In the genomic region with DNA sequence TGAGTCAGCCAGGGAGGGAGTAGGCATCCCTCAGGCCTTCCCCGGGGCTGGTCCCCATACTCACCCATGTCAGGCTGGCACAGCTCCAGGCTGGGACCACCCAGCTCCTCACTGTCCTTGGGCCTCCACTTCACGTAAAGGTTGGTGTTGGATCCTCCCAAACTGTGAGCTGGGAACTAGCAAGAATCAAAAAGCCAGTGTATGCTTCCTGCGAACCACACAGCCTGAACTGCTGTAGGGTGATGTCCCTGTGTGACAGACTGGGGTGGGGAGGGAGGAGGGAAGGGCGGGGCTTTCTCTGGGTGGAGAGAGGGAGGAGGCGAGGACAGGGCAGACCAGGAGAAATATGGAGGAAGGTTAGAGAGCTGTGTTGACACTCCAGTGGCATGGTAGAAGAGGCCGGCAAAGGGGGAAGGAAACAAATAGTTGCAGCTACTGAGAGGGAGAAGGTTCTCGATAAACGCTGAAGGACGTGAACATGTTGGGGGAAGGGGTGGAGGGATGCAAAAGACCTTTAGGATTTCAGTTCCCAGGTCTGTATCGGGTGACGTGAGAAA, we compare ENCODE assay signal across 2 cellular contexts.
A peak's percentile ranks its signal among the peaks of the same experiment; 100 is the strongest.
TF ChIP-seq lines count a peak whose summit lies in the region.

No MANE protein-coding gene starts in this region.

TF ChIP-seq in HEK293, 187 proteins besides CTCF, POLR2A, EP300 and RAD21 (continued from another document and continues in another):
- TF ChIP-seq ZNF560 (tag by site-specific recombination; IDR thresholded peaks at IDR 0.05; ENCODE audit: borderline replicate concordance), result no peak
- no peak for TF ChIP-seq ZNF311 (tag by site-specific recombination; IDR thresholded peaks at IDR 0.05; ENCODE audit: borderline replicate concordance)
- 0 out of 2 replicates have a peak, but pooled peaks have one; percentile 49 for TF ChIP-seq KLF16 (tag by site-specific recombination; IDR thresholded peaks at IDR 0.05)
- peak; percentile 73 for TF ChIP-seq ZBTB48 (tag by site-specific recombination; IDR thresholded peaks at IDR 0.05)
- TF ChIP-seq, protein P1, sequence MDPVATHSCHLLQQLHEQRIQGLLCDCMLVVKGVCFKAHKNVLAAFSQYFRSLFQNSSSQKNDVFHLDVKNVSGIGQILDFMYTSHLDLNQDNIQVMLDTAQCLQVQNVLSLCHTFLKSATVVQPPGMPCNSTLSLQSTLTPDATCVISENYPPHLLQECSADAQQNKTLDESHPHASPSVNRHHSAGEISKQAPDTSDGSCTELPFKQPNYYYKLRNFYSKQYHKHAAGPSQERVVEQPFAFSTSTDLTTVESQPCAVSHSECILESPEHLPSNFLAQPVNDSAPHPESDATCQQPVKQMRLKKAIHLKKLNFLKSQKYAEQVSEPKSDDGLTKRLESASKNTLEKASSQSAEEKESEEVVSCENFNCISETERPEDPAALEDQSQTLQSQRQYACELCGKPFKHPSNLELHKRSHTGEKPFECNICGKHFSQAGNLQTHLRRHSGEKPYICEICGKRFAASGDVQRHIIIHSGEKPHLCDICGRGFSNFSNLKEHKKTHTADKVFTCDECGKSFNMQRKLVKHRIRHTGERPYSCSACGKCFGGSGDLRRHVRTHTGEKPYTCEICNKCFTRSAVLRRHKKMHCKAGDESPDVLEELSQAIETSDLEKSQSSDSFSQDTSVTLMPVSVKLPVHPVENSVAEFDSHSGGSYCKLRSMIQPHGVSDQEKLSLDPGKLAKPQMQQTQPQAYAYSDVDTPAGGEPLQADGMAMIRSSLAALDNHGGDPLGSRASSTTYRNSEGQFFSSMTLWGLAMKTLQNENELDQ (tag by site-specific recombination; IDR thresholded peaks at IDR 0.05; ENCODE audit: low read depth), result no peak
- TF ChIP-seq ZNF664 (tag by site-specific recombination; IDR thresholded peaks at IDR 0.05), result no peak
- TF ChIP-seq, protein P2, sequence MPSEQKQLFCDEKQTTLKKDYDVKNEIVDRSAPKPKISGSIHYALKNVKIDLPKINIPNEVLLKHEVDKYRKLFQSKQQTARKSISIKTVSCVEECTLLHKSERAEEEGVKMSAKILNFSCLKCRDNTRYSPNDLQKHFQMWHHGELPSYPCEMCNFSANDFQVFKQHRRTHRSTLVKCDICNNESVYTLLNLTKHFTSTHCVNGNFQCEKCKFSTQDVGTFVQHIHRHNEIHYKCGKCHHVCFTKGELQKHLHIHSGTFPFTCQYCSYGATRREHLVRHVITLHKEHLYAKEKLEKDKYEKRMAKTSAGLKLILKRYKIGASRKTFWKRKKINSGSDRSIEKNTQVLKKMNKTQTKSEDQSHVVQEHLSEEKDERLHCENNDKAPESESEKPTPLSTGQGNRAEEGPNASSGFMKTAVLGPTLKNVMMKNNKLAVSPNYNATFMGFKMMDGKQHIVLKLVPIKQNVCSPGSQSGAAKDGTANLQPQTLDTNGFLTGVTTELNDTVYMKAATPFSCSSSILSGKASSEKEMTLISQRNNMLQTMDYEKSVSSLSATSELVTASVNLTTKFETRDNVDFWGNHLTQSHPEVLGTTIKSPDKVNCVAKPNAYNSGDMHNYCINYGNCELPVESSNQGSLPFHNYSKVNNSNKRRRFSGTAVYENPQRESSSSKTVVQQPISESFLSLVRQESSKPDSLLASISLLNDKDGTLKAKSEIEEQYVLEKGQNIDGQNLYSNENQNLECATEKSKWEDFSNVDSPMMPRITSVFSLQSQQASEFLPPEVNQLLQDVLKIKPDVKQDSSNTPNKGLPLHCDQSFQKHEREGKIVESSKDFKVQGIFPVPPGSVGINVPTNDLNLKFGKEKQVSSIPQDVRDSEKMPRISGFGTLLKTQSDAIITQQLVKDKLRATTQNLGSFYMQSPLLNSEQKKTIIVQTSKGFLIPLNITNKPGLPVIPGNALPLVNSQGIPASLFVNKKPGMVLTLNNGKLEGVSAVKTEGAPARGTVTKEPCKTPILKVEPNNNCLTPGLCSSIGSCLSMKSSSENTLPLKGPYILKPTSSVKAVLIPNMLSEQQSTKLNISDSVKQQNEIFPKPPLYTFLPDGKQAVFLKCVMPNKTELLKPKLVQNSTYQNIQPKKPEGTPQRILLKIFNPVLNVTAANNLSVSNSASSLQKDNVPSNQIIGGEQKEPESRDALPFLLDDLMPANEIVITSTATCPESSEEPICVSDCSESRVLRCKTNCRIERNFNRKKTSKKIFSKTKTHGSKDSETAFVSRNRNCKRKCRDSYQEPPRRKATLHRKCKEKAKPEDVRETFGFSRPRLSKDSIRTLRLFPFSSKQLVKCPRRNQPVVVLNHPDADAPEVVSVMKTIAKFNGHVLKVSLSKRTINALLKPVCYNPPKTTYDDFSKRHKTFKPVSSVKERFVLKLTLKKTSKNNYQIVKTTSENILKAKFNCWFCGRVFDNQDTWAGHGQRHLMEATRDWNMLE (tag by site-specific recombination; conservative IDR thresholded peaks at IDR 0.05; ENCODE audit: low read depth), result no peak
- no peak for TF ChIP-seq ZSCAN16 (tag by site-specific recombination; IDR thresholded peaks at IDR 0.05)
- peak; percentile 71 for TF ChIP-seq KLF1 (tag by site-specific recombination; IDR thresholded peaks at IDR 0.05)
- TF ChIP-seq, protein P3, sequence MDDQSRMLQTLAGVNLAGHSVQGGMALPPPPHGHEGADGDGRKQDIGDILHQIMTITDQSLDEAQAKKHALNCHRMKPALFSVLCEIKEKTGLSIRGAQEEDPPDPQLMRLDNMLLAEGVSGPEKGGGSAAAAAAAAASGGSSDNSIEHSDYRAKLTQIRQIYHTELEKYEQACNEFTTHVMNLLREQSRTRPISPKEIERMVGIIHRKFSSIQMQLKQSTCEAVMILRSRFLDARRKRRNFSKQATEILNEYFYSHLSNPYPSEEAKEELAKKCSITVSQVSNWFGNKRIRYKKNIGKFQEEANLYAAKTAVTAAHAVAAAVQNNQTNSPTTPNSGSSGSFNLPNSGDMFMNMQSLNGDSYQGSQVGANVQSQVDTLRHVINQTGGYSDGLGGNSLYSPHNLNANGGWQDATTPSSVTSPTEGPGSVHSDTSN (CRISPR knock-in tag; IDR thresholded peaks at IDR 0.05), result no peak
- peak; percentile 51; the same call in 1 of the 2 replicates for TF ChIP-seq PRDM1 (tag by site-specific recombination; IDR thresholded peaks at IDR 0.05)
- TF ChIP-seq ZBTB17 (tag by site-specific recombination; IDR thresholded peaks at IDR 0.05), result peak; percentile 59; the same call in 1 of the 2 replicates
- TF ChIP-seq ZNF2 (tag by site-specific recombination; IDR thresholded peaks at IDR 0.05), result peak; percentile 53; the same call in 1 of the 2 replicates
- peak; percentile 69 for TF ChIP-seq YY2 (tag by site-specific recombination; IDR thresholded peaks at IDR 0.05)
- TF ChIP-seq, protein P4, sequence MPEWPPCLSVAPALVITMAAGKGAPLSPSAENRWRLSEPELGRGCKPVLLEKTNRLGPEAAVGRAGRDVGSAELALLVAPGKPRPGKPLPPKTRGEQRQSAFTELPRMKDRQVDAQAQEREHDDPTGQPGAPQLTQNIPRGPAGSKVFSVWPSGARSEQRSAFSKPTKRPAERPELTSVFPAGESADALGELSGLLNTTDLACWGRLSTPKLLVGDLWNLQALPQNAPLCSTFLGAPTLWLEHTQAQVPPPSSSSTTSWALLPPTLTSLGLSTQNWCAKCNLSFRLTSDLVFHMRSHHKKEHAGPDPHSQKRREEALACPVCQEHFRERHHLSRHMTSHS (tag by site-specific recombination; IDR thresholded peaks at IDR 0.05), result no peak
- TF ChIP-seq ZNF629 (tag by site-specific recombination; IDR thresholded peaks at IDR 0.05), result no peak
- TF ChIP-seq SP2 (tag by site-specific recombination; IDR thresholded peaks at IDR 0.05), result peak; percentile 66
- 0 out of 2 replicates have a peak, but pooled peaks have one; percentile 13 for TF ChIP-seq ZXDB (tag by site-specific recombination; IDR thresholded peaks at IDR 0.05)
- no peak for TF ChIP-seq ZNF37A (tag by site-specific recombination; IDR thresholded peaks at IDR 0.05)
- TF ChIP-seq ZNF302 (tag by site-specific recombination; IDR thresholded peaks at IDR 0.05; ENCODE audit: low read depth), result no peak

TF ChIP-seq in SK-N-SH, 30 proteins besides CTCF, POLR2A, EP300 and RAD21 (continued from another document and continues in another):
- TF ChIP-seq SIN3A (IDR thresholded peaks at IDR 0.05; ENCODE audit: borderline replicate concordance, low read depth, low read length) (peak; percentile 80), RXRA (IDR thresholded peaks at IDR 0.05; ENCODE audit: borderline replicate concordance, low read depth) (no peak), TCF12 (IDR thresholded peaks at IDR 0.05) (peak; percentile 26; the same call in 1 of the 2 replicates), POLR2AphosphoS5 (IDR thresholded peaks at IDR 0.05; ENCODE audit: low read depth, low read length) (no peak; the same call in none of the 2 replicates), NRF1 (IDR thresholded peaks at IDR 0.05; ENCODE audit: low read depth, low read length) (no peak), MXI1 (IDR thresholded peaks at IDR 0.05; ENCODE audit: low read depth, low read length) (peak; percentile 59), FOXJ3 (CRISPR knock-in tag; IDR thresholded peaks at IDR 0.05) (no peak), YY1 (IDR thresholded peaks at IDR 0.05; ENCODE audit: low read depth) (peak; percentile 71; the same call in 1 of the 2 replicates), TAF1 (IDR thresholded peaks at IDR 0.05; ENCODE audit: borderline replicate concordance, low read depth, low read length) (peak; percentile 36; the same call in 1 of the 2 replicates), NFIC (IDR thresholded peaks at IDR 0.05; ENCODE audit: borderline replicate concordance) (peak; percentile 33; the same call in 1 of the 2 replicates), ELF1 (IDR thresholded peaks at IDR 0.05) (no peak), CHD2 (IDR thresholded peaks at IDR 0.05; ENCODE audit: low read length, partially characterized antibody) (no peak), EZH2phosphoT487 (IDR thresholded peaks at IDR 0.05; ENCODE audit: borderline replicate concordance, low read depth) (no peak), GABPA (IDR thresholded peaks at IDR 0.05; ENCODE audit: low read depth) (no peak), TEAD4 (IDR thresholded peaks at IDR 0.05; ENCODE audit: borderline replicate concordance, insufficient read depth) (no peak), FOSL2 (IDR thresholded peaks at IDR 0.05; ENCODE audit: borderline replicate concordance, low read depth) (no peak; the same call in 1 of the 2 replicates)
- TF ChIP-seq, protein P5, sequence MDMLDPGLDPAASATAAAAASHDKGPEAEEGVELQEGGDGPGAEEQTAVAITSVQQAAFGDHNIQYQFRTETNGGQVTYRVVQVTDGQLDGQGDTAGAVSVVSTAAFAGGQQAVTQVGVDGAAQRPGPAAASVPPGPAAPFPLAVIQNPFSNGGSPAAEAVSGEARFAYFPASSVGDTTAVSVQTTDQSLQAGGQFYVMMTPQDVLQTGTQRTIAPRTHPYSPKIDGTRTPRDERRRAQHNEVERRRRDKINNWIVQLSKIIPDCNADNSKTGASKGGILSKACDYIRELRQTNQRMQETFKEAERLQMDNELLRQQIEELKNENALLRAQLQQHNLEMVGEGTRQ (IDR thresholded peaks at IDR 0.05; ENCODE audit: borderline replicate concordance, low read depth, low read length), result no peak
- TF ChIP-seq, protein P6, sequence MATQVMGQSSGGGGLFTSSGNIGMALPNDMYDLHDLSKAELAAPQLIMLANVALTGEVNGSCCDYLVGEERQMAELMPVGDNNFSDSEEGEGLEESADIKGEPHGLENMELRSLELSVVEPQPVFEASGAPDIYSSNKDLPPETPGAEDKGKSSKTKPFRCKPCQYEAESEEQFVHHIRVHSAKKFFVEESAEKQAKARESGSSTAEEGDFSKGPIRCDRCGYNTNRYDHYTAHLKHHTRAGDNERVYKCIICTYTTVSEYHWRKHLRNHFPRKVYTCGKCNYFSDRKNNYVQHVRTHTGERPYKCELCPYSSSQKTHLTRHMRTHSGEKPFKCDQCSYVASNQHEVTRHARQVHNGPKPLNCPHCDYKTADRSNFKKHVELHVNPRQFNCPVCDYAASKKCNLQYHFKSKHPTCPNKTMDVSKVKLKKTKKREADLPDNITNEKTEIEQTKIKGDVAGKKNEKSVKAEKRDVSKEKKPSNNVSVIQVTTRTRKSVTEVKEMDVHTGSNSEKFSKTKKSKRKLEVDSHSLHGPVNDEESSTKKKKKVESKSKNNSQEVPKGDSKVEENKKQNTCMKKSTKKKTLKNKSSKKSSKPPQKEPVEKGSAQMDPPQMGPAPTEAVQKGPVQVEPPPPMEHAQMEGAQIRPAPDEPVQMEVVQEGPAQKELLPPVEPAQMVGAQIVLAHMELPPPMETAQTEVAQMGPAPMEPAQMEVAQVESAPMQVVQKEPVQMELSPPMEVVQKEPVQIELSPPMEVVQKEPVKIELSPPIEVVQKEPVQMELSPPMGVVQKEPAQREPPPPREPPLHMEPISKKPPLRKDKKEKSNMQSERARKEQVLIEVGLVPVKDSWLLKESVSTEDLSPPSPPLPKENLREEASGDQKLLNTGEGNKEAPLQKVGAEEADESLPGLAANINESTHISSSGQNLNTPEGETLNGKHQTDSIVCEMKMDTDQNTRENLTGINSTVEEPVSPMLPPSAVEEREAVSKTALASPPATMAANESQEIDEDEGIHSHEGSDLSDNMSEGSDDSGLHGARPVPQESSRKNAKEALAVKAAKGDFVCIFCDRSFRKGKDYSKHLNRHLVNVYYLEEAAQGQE (IDR thresholded peaks at IDR 0.05; ENCODE audit: low read depth, low read length), result 0 out of 2 replicates have a peak, but pooled peaks have one; percentile 4
- TF ChIP-seq, protein P3 (IDR thresholded peaks at IDR 0.05), result no peak; the same call in 1 of the 2 replicates
- TF ChIP-seq, protein P7, sequence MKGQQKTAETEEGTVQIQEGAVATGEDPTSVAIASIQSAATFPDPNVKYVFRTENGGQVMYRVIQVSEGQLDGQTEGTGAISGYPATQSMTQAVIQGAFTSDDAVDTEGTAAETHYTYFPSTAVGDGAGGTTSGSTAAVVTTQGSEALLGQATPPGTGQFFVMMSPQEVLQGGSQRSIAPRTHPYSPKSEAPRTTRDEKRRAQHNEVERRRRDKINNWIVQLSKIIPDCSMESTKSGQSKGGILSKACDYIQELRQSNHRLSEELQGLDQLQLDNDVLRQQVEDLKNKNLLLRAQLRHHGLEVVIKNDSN (IDR thresholded peaks at IDR 0.05; ENCODE audit: borderline replicate concordance, low read depth), result no peak
- TF ChIP-seq, protein P8, sequence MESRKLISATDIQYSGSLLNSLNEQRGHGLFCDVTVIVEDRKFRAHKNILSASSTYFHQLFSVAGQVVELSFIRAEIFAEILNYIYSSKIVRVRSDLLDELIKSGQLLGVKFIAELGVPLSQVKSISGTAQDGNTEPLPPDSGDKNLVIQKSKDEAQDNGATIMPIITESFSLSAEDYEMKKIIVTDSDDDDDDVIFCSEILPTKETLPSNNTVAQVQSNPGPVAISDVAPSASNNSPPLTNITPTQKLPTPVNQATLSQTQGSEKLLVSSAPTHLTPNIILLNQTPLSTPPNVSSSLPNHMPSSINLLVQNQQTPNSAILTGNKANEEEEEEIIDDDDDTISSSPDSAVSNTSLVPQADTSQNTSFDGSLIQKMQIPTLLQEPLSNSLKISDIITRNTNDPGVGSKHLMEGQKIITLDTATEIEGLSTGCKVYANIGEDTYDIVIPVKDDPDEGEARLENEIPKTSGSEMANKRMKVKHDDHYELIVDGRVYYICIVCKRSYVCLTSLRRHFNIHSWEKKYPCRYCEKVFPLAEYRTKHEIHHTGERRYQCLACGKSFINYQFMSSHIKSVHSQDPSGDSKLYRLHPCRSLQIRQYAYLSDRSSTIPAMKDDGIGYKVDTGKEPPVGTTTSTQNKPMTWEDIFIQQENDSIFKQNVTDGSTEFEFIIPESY (IDR thresholded peaks at IDR 0.05; ENCODE audit: borderline replicate concordance, low read depth), result no peak
- TF ChIP-seq, protein P9, sequence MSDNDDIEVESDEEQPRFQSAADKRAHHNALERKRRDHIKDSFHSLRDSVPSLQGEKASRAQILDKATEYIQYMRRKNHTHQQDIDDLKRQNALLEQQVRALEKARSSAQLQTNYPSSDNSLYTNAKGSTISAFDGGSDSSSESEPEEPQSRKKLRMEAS (IDR thresholded peaks at IDR 0.05; ENCODE audit: low read depth), result no peak
